30 cellular contexts compared by ENCODE assay signal in genomic region chr10:45488365-45488764, GRCh38.
"Had no signal": no experiment of that assay in that cellular context is flagged by ENCODE, and none has a peak within 500 bp of the region (broad histone marks: within the 10 kb centered on the region; RNA-seq: fewer than 3 reads in every experiment).

No MANE protein-coding gene starts in this region.

- H3K36me3 Mint-ChIP-seq: natural killer cell had no signal

- H3K27ac Mint-ChIP-seq: dendritic cell treated with granulocyte-macrophage colony-stimulating factor and Interleukin-4, amounts not matched to agents 40 ng/mL and 50 ng/mL, for 4 days; natural killer cell had no signal

- H3K9me3 Mint-ChIP-seq: natural killer cell had no signal

- H3K9me3 ChIP-seq: colonic mucosa, esophagus muscularis mucosa, left lung, prostate gland, right atrium auricular region, testis, tibial artery, upper lobe of left lung, uterus had no signal

- FAIRE-seq: endothelial cell of umbilical vein, islet of Langerhans had no signal

- H3K27me3 ChIP-seq: colonic mucosa, esophagus muscularis mucosa, foreskin keratinocyte, heart right ventricle, left lung, right atrium auricular region, testis, tibial artery, upper lobe of left lung, uterus had no signal

- H3K4me1 ChIP-seq: colonic mucosa, esophagus muscularis mucosa, foreskin keratinocyte, heart right ventricle, left lung, parathyroid adenoma, prostate gland, right atrium auricular region, testis, tibial artery, upper lobe of left lung, uterus had no signal

- H3K27ac ChIP-seq: colonic mucosa, esophagus muscularis mucosa, foreskin keratinocyte, heart right ventricle, left lung, parathyroid adenoma, prostate gland, right atrium auricular region, testis, tibial artery, upper lobe of left lung, uterus had no signal

- DNase-seq: colonic mucosa; effector memory CD4-positive, alpha-beta T cell; foreskin keratinocyte; glutamatergic neuron; heart right ventricle; hippocampal formation; left cardiac atrium; left lung; mammary epithelial cell; natural killer cell; occipital lobe; stimulated activated CD4-positive, alpha-beta T cell treated with anti-CD3 and anti-CD28 coated beads, Interleukin-12 subunit alpha, Interleukin-12 subunit beta, amount 100 ng/mL, for 4 hours; stimulated activated CD4-positive, alpha-beta T cell treated with anti-CD3 and anti-CD28 coated beads, Interleukin-1b, Interleukin-23, amount 100 ng/mL, for 48 hours; stimulated activated CD4-positive, alpha-beta T cell treated with anti-CD3 and anti-CD28 coated beads, Interleukin-4, amount 100 ng/mL, for 1 hour; stimulated activated CD8-positive, alpha-beta memory T cell treated with anti-CD3 and anti-CD28 coated beads, Interleukin-4, amount 100 ng/mL, for 48 hours; stimulated activated naive CD8-positive, alpha-beta T cell treated with anti-CD3 and anti-CD28 coated beads, Interleukin-15, Interleukin-2, amounts not matched to agents 100 U/mL and 50 U/mL, for 24 hours; substantia nigra; testis; tibial artery; upper lobe of left lung; uterus had no signal

- H3K36me3 ChIP-seq: colonic mucosa, prostate gland, uterus had no signal

- H3K4me3 ChIP-seq: colonic mucosa, esophagus muscularis mucosa, heart right ventricle, left lung, prostate gland, right atrium auricular region, smooth muscle cell, testis, tibial artery, upper lobe of left lung, uterus had no signal

- ATAC-seq: foreskin keratinocyte; heart right ventricle; left cardiac atrium; left lung; natural killer cell; sciatic nerve; stimulated activated naive CD8-positive, alpha-beta T cell treated with anti-CD3 and anti-CD28 coated beads, Interleukin-15, Interleukin-2, amounts not matched to agents 100 U/mL and 50 U/mL, for 24 hours had no signal

- H3K4me3 Mint-ChIP-seq: dendritic cell treated with granulocyte-macrophage colony-stimulating factor and Interleukin-4, amounts not matched to agents 40 ng/mL and 50 ng/mL, for 4 days; natural killer cell had no signal

- H3K4me2 ChIP-seq: smooth muscle cell had no signal

- H3K9ac ChIP-seq: parathyroid adenoma had no signal

- H3K27me3 Mint-ChIP-seq: dendritic cell treated with granulocyte-macrophage colony-stimulating factor and Interleukin-4, amounts not matched to agents 40 ng/mL and 50 ng/mL, for 4 days had no signal
